In the genomic region with DNA sequence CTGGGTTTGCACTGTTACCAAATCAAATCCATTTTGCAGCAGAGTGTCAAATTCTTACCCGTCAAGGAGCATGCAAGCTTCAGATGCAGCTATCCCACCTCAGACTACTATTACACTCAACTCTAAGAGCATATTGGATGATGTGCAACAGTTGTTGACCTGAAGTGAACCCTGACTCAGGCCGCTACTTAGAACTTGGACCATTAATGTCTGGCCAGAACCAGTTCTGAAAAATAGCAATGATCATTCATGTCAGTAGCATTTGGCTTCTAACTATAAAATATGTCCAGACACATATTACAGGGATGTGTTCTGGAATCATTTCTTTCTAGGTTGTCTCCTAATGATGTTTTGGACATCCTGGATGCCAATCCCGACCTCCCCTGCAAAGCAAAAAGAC, we compare ENCODE assay signal across 19 cellular contexts.
DNase-seq lines count a peak whose midpoint lies in the region; ATAC-seq and TF ChIP-seq lines count a peak whose summit lies in the region.
"Had no signal": no experiment of that assay in that cellular context is flagged by ENCODE, and none has a peak within 500 bp of the region (broad histone marks: within the 10 kb centered on the region; RNA-seq: fewer than 3 reads in every experiment).

No MANE protein-coding gene starts in this region.

- no peaks in the 10 kb centered on the region for H3K27me3 ChIP-seq in left ventricle myocardium inferior (ENCODE audit: low read depth)
- no peaks in the 10 kb centered on the region for H3K27me3 ChIP-seq in sigmoid colon
- no peaks in the 10 kb centered on the region for H3K27me3 ChIP-seq in aorta (ENCODE audit: control insufficient read depth in 1 of 2, insufficient read depth in 2 of 2, low read length in 1 of 2)
- H3K27me3 ChIP-seq: BLaER1 had no signal

- DNase-seq in Right ventricle myocardium superior (no peak), cardiac septum (ENCODE audit: low spot score) (no peak), left ventricle myocardium inferior (no peak), sigmoid colon (no peak), aorta (peak in 1 of 2 donors; percentile 52), substantia nigra (lab: John Stamatoyannopoulos, UW) (no peak)
- DNase-seq in stimulated activated naive CD4-positive, alpha-beta T cell (lab: John Stamatoyannopoulos, UW) = no peak
- DNase-seq: 8988T; CD8-positive, alpha-beta T cell; H9; IMR-90; NCI-H1417 treated with DMSO at 0.1 percent for 48 hours; NCI-H2029 treated with DMSO at 0.1 percent for 48 hours; NCI-H2171 treated with DMSO at 0.1 percent for 48 hours; NCI-H510A; NCI-H774 had no signal

- ATAC-seq in Right ventricle myocardium superior (ENCODE audit: poor library complexity) (peak; percentile 71), aorta (ENCODE audit: low FRiP score) (peak; percentile 78), GM21717 (IDR thresholded peaks at IDR 0.05; ENCODE audit: unreplicated experiment) (no peak)
- ATAC-seq: CD8-positive, alpha-beta T cell had no signal

- H3K4me1 ChIP-seq in left ventricle myocardium inferior (peaks cover 15% of the 10 kb centered on the region), sigmoid colon (peaks cover 0 to 23% (median 18%) of the 10 kb centered on the region in 4 donors), aorta (ENCODE audit: control insufficient read depth in 1 of 2, insufficient read depth in 2 of 2, low read length in 2 of 2) (peaks cover 0 to 8% of the 10 kb centered on the region in 2 donors)

- H3K27ac ChIP-seq in left ventricle myocardium inferior (replicated peaks) (peak overlapping the region; percentile 69), sigmoid colon (peak overlapping the region in 3 of 4 donors; percentile 15 to 66 (median 61)), aorta (ENCODE audit: low read depth in 1 of 2, low read length in 2 of 2) (no peak overlapping the region), substantia nigra (ENCODE audit: low read depth, low read length, poor library complexity, severe bottlenecking) (no peak overlapping the region)
- H3K27ac ChIP-seq: BLaER1, RWPE1 had no signal

- WGBS in sigmoid colon, 2 donors = 72 to 84% methylated on average over 3 of the region's 3 CpGs
- WGBS in aorta, 2 donors = 13 to 17% methylated on average over 3 of the region's 3 CpGs

- H3K36me3 ChIP-seq in left ventricle myocardium inferior (no peaks in the 10 kb centered on the region), sigmoid colon (no peaks in the 10 kb centered on the region), aorta (ENCODE audit: control insufficient read depth in 1 of 2, insufficient read depth in 2 of 2, low read length in 1 of 2) (no peaks in the 10 kb centered on the region)
- H3K36me3 ChIP-seq: BLaER1 had no signal

- H3K9me3 ChIP-seq in left ventricle myocardium inferior (replicated peaks) = no peaks in the 10 kb centered on the region
- no peaks in the 10 kb centered on the region for H3K9me3 ChIP-seq in sigmoid colon
- H3K9me3 ChIP-seq in aorta (ENCODE audit: control insufficient read depth, low read length) = no peaks in the 10 kb centered on the region

- TF ChIP-seq CTCF in left ventricle myocardium inferior (IDR thresholded peaks at IDR 0.05; ENCODE audit: borderline replicate concordance) = no peak
- TF ChIP-seq CTCF in sigmoid colon (IDR thresholded peaks at IDR 0.05) = no peak

- TF ChIP-seq EP300 in sigmoid colon (IDR thresholded peaks at IDR 0.05) = no peak

- intact Hi-C loops in Right ventricle myocardium superior (cut with DNase I) = no loop called here
- intact Hi-C loops in cardiac septum (cut with DNase I) = no loop called here
- intact Hi-C loops in left ventricle myocardium inferior (cut with micrococcal nuclease) = no loop called here
- intact Hi-C loops in sigmoid colon (cut with DNase I) = no loop called here
- intact Hi-C loops in aorta (cut with DNase I) = loop anchor here in 1 of 2 donors (1.0 kb wide), 1 partner anchor 13 kb away; no protein-coding TSS in a partner anchor

- H3K4me3 ChIP-seq in left ventricle myocardium inferior (no peak overlapping the region), sigmoid colon (no peak overlapping the region), aorta (ENCODE audit: low read length in 2 of 2) (no peak overlapping the region)
- H3K4me3 ChIP-seq: BLaER1 had no signal

- TF ChIP-seq POLR2A in sigmoid colon (IDR thresholded peaks at IDR 0.05) = no peak

Comparison
In these comparisons a context has a peak if more than half of its experiments do, and no peak if none do; other contexts are left out.
1. H3K27ac ChIP-seq: peak in left ventricle myocardium inferior (single experiment) and sigmoid colon (3 of 4); none in aorta (0 of 2) and substantia nigra (single experiment).